In the genomic region with DNA sequence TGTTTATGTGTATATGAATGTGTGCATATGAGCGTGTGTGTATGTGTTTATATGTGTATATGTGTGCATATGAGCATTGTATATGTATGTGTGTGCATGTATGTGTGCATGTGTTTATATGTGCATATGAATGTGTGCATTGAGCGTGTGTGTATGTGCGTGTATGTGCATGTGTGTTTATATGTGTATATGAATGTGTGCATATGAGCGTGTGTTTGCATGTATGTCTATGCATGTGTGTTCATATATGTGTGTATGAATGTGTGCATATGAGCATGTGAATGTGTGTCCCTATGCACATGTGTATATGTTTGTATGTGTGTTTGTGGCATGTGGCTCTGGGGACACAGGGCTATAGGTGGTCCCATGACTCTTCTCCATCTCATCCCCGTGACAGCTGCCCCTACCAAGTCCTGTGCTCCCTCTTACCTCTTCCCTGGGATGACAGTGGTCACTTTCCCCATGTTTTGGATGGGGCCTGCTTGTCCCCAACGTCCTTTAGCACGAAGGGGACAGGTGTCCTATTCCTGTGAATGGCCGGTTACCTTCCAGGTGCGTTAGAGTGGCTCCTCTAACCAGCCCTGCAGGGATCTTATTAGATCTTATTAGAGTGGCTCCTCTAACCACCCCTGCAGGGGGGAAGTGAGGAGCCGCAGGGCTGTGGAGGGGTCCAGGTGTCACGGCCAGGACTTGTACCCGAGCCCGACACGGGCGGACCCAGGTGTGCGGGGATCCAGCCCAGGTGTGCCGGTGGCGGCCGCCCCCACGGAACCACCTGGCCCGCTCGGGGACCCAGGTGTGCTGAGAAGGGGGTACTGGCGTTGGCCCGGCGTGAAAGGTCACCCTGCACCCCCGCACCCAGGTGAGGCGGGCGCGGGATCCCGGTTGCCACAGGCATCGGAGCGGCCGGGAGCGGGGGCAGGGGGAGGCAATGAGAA, we compare ENCODE assay signal across 8 cellular contexts.
DNase-seq lines count a peak whose midpoint lies in the region; ATAC-seq and TF ChIP-seq lines count a peak whose summit lies in the region.

No MANE protein-coding gene starts in this region.

- H3K36me3 ChIP-seq in GM23338 (ENCODE audit: insufficient read depth): no peaks in the 10 kb centered on the region
- no peaks in the 10 kb centered on the region for H3K36me3 ChIP-seq in tibial nerve

- TF ChIP-seq POLR2A in tibial nerve (IDR thresholded peaks at IDR 0.05): no peak

- CTCF ChIA-PET in activated CD8-positive, alpha-beta T cell treated with anti-CD3 and anti-CD28 coated beads, Interleukin-2, amount 10 ng/mL, durations not matched to agents 7 days and 5 days (lab: Charles Lee): no interaction called here

- H3K4me1 ChIP-seq in GM23338 (ENCODE audit: insufficient read depth) (no peaks in the 10 kb centered on the region), tibial nerve (peaks cover 0 to 25% (median 10%) of the 10 kb centered on the region in 4 donors)

- H3K27ac Mint-ChIP-seq in GM23338: no peak overlapping the region
- H3K27ac Mint-ChIP-seq in activated CD8-positive, alpha-beta T cell treated with anti-CD3 and anti-CD28 coated beads, Interleukin-2, amount 10 ng/mL, durations not matched to agents 7 days and 5 days: peak overlapping the region; percentile 33

- ATAC-seq in GM23338: peak; percentile 42
- no peak for ATAC-seq in activated CD8-positive, alpha-beta T cell treated with anti-CD3 and anti-CD28 coated beads, Interleukin-2, amount 10 ng/mL, durations not matched to agents 7 days and 5 days
- ATAC-seq in left colon: peak; percentile 20

- peaks cover 2% of the 10 kb centered on the region; the same call in 2 of the 3 replicates for H3K4me1 Mint-ChIP-seq in GM23338
- peaks cover 26% of the 10 kb centered on the region for H3K4me1 Mint-ChIP-seq in activated CD8-positive, alpha-beta T cell treated with anti-CD3 and anti-CD28 coated beads, Interleukin-2, amount 10 ng/mL, durations not matched to agents 7 days and 5 days (ENCODE audit: low read depth)

- no peaks in the 10 kb centered on the region for H3K36me3 Mint-ChIP-seq in GM23338 (ENCODE audit: low read depth)
- H3K36me3 Mint-ChIP-seq in activated CD8-positive, alpha-beta T cell treated with anti-CD3 and anti-CD28 coated beads, Interleukin-2, amount 10 ng/mL, durations not matched to agents 7 days and 5 days (ENCODE audit: low read depth): no peaks in the 10 kb centered on the region

- H3K4me3 ChIP-seq in AG10803 (ENCODE audit: low read length) (peak overlapping the region; percentile 59), GM23338 (peak overlapping the region; percentile 72), tibial nerve (peak overlapping the region; percentile 40 to 77 (median 63))

- peak overlapping the region; percentile 92 for H3K4me2 ChIP-seq in GM23338

- H2AFZ ChIP-seq in GM23338: peak overlapping the region; percentile 90

- H3K27me3 Mint-ChIP-seq in GM23338 (ENCODE audit: insufficient read depth, low read depth, poor library complexity): peaks cover 27% of the 10 kb centered on the region
- peaks cover 16% of the 10 kb centered on the region for H3K27me3 Mint-ChIP-seq in activated CD8-positive, alpha-beta T cell treated with anti-CD3 and anti-CD28 coated beads, Interleukin-2, amount 10 ng/mL, durations not matched to agents 7 days and 5 days (ENCODE audit: low read depth)

- no peak overlapping the region for H3K27ac ChIP-seq in GM23338 (ENCODE audit: low read depth)
- H3K27ac ChIP-seq in tibial nerve: peak overlapping the region; percentile 43 to 87 (median 74)

- no peak for TF ChIP-seq EP300 in tibial nerve (IDR thresholded peaks at IDR 0.05)

- intact Hi-C loops in left colon (cut with DNase I, micrococcal nuclease): loop anchor here (5.0 to 10.0 kb wide), 3 partner anchors 159 to 382 kb away; partner anchors contain the start of gene MGAT5B (in 1 of the 2)

- TF ChIP-seq CTCF in AG10803 (conservative IDR thresholded peaks at IDR 0.05; ENCODE audit: low read length): no peak
- no peak for TF ChIP-seq CTCF in GM23338 (conservative IDR thresholded peaks at IDR 0.05; ENCODE audit: low read depth in 2 of 2)
- TF ChIP-seq CTCF in tibial nerve (IDR thresholded peaks at IDR 0.05): no peak

- H3K9me3 Mint-ChIP-seq in GM23338: no peaks in the 10 kb centered on the region
- H3K9me3 Mint-ChIP-seq in activated CD8-positive, alpha-beta T cell treated with anti-CD3 and anti-CD28 coated beads, Interleukin-2, amount 10 ng/mL, durations not matched to agents 7 days and 5 days (ENCODE audit: insufficient read depth): no peaks in the 10 kb centered on the region

- no peaks in the 10 kb centered on the region for H3K79me2 ChIP-seq in GM23338 (replicated peaks; ENCODE audit: insufficient read depth)

- H3K4me3 Mint-ChIP-seq in GM23338: peak overlapping the region; percentile 64; the same call in 2 of the 3 replicates
- H3K4me3 Mint-ChIP-seq in activated CD8-positive, alpha-beta T cell treated with anti-CD3 and anti-CD28 coated beads, Interleukin-2, amount 10 ng/mL, durations not matched to agents 7 days and 5 days: peak overlapping the region; percentile 56

- POLR2A ChIA-PET in activated CD8-positive, alpha-beta T cell treated with anti-CD3 and anti-CD28 coated beads, Interleukin-2, amount 10 ng/mL, durations not matched to agents 7 days and 5 days (lab: Charles Lee): no interaction called here

- 54 to 69% methylated on average over 10 to 17 of the region's 34 CpGs for WGBS in tibial nerve, 2 donors

- no peaks in the 10 kb centered on the region for H3F3A ChIP-seq in GM23338 (replicated peaks; ENCODE audit: low read depth)

- DNase-seq in AG10803 (ENCODE audit: low read depth) (no peak), GM23338 (ENCODE audit: low spot score) (no peak), left colon (no peak), tibial nerve (ENCODE audit: low spot score in 2 of 2) (no peak), SIG-M5 (lab: John Stamatoyannopoulos, UW) (no peak), NCI-H2029 treated with DMSO at 0.1 percent for 48 hours (lab: John Stamatoyannopoulos, UW) (no peak)
- no peak for DNase-seq in activated CD8-positive, alpha-beta T cell treated with anti-CD3 and anti-CD28 coated beads, Interleukin-2, amount 10 ng/mL, durations not matched to agents 7 days and 5 days
- no peak for DNase-seq in stimulated activated CD4-positive, alpha-beta T cell treated with anti-CD3 and anti-CD28 coated beads, Interleukin-15, amount 100 ng/mL, for 24 hours

- no peaks in the 10 kb centered on the region for H3K9me2 ChIP-seq in GM23338 (ENCODE audit: insufficient read depth)

- H3K9me3 ChIP-seq in tibial nerve: no peaks in the 10 kb centered on the region

- H4K20me1 ChIP-seq in GM23338 (replicated peaks; ENCODE audit: insufficient read depth): no peaks in the 10 kb centered on the region; the same call in 1 of the 2 replicates

- H3K27me3 ChIP-seq in GM23338 (ENCODE audit: insufficient read depth) (peaks cover 9% of the 10 kb centered on the region; the same call in 1 of the 2 replicates), tibial nerve (no peaks in the 10 kb centered on the region)

TF ChIP-seq in GM23338, 12 proteins besides CTCF, POLR2A, EP300 and RAD21 (continues in another document):
- TF ChIP-seq EZH2phosphoT487 (IDR thresholded peaks at IDR 0.05; ENCODE audit: unreplicated experiment): no peak
- no peak for TF ChIP-seq CREB1 (CRISPR knock-in tag; IDR thresholded peaks at IDR 0.05; ENCODE audit: low read depth)
- TF ChIP-seq EZH2 (IDR thresholded peaks at IDR 0.05; ENCODE audit: low read depth, unreplicated experiment): no peak
- no peak for TF ChIP-seq STAT1 (IDR thresholded peaks at IDR 0.05; ENCODE audit: unreplicated experiment)
